Comparison of ENCODE assay signal across 1 cellular context in genomic region chr20:49672109-49672681, GRCh38.
TF ChIP-seq lines count a peak whose summit lies in the region.

No MANE protein-coding gene starts in this region.

TF ChIP-seq in GM23338, 12 proteins besides CTCF, POLR2A, EP300 and RAD21 (continued from another document):
- TF ChIP-seq REST (IDR thresholded peaks at IDR 0.05; ENCODE audit: unreplicated experiment) (no peak), ZNF331 (CRISPR knock-in tag; IDR thresholded peaks at IDR 0.05; ENCODE audit: low read depth) (no peak), JUNB (IDR thresholded peaks at IDR 0.05; ENCODE audit: unreplicated experiment) (no peak), EZH2 (IDR thresholded peaks at IDR 0.05; ENCODE audit: low read depth, unreplicated experiment) (no peak), ZNF114 (CRISPR knock-in tag; IDR thresholded peaks at IDR 0.05) (no peak)
- TF ChIP-seq, protein P1, sequence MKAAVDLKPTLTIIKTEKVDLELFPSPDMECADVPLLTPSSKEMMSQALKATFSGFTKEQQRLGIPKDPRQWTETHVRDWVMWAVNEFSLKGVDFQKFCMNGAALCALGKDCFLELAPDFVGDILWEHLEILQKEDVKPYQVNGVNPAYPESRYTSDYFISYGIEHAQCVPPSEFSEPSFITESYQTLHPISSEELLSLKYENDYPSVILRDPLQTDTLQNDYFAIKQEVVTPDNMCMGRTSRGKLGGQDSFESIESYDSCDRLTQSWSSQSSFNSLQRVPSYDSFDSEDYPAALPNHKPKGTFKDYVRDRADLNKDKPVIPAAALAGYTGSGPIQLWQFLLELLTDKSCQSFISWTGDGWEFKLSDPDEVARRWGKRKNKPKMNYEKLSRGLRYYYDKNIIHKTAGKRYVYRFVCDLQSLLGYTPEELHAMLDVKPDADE (IDR thresholded peaks at IDR 0.05): no peak
